Comparison of ENCODE assay signal across 20 cellular contexts in genomic region chr19:3696660-3696995, GRCh38. TPM values are rescaled to one million over a fixed set of nuclear protein-coding genes. Genes with fewer than 3 reads are reported as not detected.
A peak's percentile ranks its signal among the peaks of the same experiment; 100 is the strongest.
DNase-seq lines count a peak whose midpoint lies in the region; ATAC-seq and TF ChIP-seq lines count a peak whose summit lies in the region.
"Had no signal": no experiment of that assay in that cellular context is flagged by ENCODE, and none has a peak within 500 bp of the region (broad histone marks: within the 10 kb centered on the region; RNA-seq: fewer than 3 reads in every experiment).

No MANE protein-coding gene starts in this region.

- no peaks in the 10 kb centered on the region for H3K9me3 Mint-ChIP-seq in CD4-positive, CD25-positive, alpha-beta regulatory T cell
- H3K9me3 Mint-ChIP-seq in central memory CD8-positive, alpha-beta T cell, result no peaks in the 10 kb centered on the region
- H3K9me3 Mint-ChIP-seq in nephron (no peaks in the 10 kb centered on the region), Calu3 (ENCODE audit: low read depth, unreplicated experiment) (no peaks in the 10 kb centered on the region)
- H3K9me3 Mint-ChIP-seq in activated T-helper 17 cell treated with anti-CD3 and anti-CD28 coated beads, Interleukin-2, amount 50 U/mL, for 72 hours, result no peaks in the 10 kb centered on the region

- TF ChIP-seq POLR2A in sigmoid colon (IDR thresholded peaks at IDR 0.05), result no peak

- TF ChIP-seq CTCF in nephron (IDR thresholded peaks at IDR 0.05; ENCODE audit: unreplicated experiment in 3 of 3) (no peak), sigmoid colon (IDR thresholded peaks at IDR 0.05) (no peak), Calu3 (IDR thresholded peaks at IDR 0.05; ENCODE audit: unreplicated experiment) (no peak)

- H3K4me1 ChIP-seq in CD4-positive, CD25-positive, alpha-beta regulatory T cell (ENCODE audit: control insufficient read depth, insufficient read depth, low read length, poor library complexity, severe bottlenecking), result peaks cover 17% of the 10 kb centered on the region
- H3K4me1 ChIP-seq in sigmoid colon, result peaks cover 0 to 63% (median 59%) of the 10 kb centered on the region in 4 donors

- CTCF ChIA-PET in Calu3 (lab: Charles Lee), result no interaction called here

- H3K4me1 Mint-ChIP-seq in CD4-positive, CD25-positive, alpha-beta regulatory T cell, result peaks cover 0 to 51% (median 12%) of the 10 kb centered on the region in 4 donors
- peaks cover 60% of the 10 kb centered on the region for H3K4me1 Mint-ChIP-seq in central memory CD8-positive, alpha-beta T cell
- H3K4me1 Mint-ChIP-seq in nephron, result peaks cover 6% of the 10 kb centered on the region
- H3K4me1 Mint-ChIP-seq in activated T-helper 17 cell treated with anti-CD3 and anti-CD28 coated beads, Interleukin-2, amount 50 U/mL, for 72 hours, result peaks cover 12% of the 10 kb centered on the region
- H3K4me1 Mint-ChIP-seq in Calu3 (ENCODE audit: low read depth, unreplicated experiment), result no peaks in the 10 kb centered on the region

- H3K9me3 ChIP-seq in CD4-positive, CD25-positive, alpha-beta regulatory T cell (ENCODE audit: control insufficient read depth in 2 of 2, low read length in 2 of 2), result no peaks in the 10 kb centered on the region
- H3K9me3 ChIP-seq in sigmoid colon, result no peaks in the 10 kb centered on the region

- H3K4me3 ChIP-seq in CD4-positive, CD25-positive, alpha-beta regulatory T cell (ENCODE audit: low read depth, low read length), result no peak overlapping the region
- H3K4me3 ChIP-seq in sigmoid colon, result no peak overlapping the region

- no peaks in the 10 kb centered on the region for H3K27me3 Mint-ChIP-seq in CD4-positive, CD25-positive, alpha-beta regulatory T cell
- no peaks in the 10 kb centered on the region for H3K27me3 Mint-ChIP-seq in central memory CD8-positive, alpha-beta T cell
- H3K27me3 Mint-ChIP-seq in nephron (ENCODE audit: low read depth) (no peaks in the 10 kb centered on the region), Calu3 (ENCODE audit: unreplicated experiment) (no peaks in the 10 kb centered on the region)
- no peaks in the 10 kb centered on the region for H3K27me3 Mint-ChIP-seq in activated T-helper 17 cell treated with anti-CD3 and anti-CD28 coated beads, Interleukin-2, amount 50 U/mL, for 72 hours

- WGBS in sigmoid colon, 2 donors, result 90 to 93% methylated on average over 10 of the region's 10 CpGs

- no peaks in the 10 kb centered on the region for H3K36me3 ChIP-seq in CD4-positive, CD25-positive, alpha-beta regulatory T cell (ENCODE audit: control insufficient read depth, insufficient read depth, low read length)
- peaks cover 0 to 5% (median 0%) of the 10 kb centered on the region in 4 donors for H3K36me3 ChIP-seq in sigmoid colon

- ATAC-seq in CD4-positive, CD25-positive, alpha-beta regulatory T cell (ENCODE audit: low read depth in 2 of 2), result no peak
- ATAC-seq in central memory CD8-positive, alpha-beta T cell (replicated peaks; ENCODE audit: extremely low read depth, poor library complexity, severe bottlenecking), result no peak
- no peak for ATAC-seq in activated T-helper 17 cell treated with anti-CD3 and anti-CD28 coated beads, Interleukin-2, amount 50 U/mL, for 72 hours (replicated peaks)
- ATAC-seq in GM21825 (IDR thresholded peaks at IDR 0.05; ENCODE audit: unreplicated experiment), result no peak
- ATAC-seq: Right ventricle myocardium inferior had no signal

- H3K27me3 ChIP-seq in CD4-positive, CD25-positive, alpha-beta regulatory T cell (ENCODE audit: control insufficient read depth, insufficient read depth, low read length), result no peaks in the 10 kb centered on the region
- H3K27me3 ChIP-seq in sigmoid colon, result no peaks in the 10 kb centered on the region

- intact Hi-C loops in sigmoid colon (cut with DNase I) (loop anchor here (10.0 kb wide), 1 partner anchor 268 kb away; no protein-coding TSS in a partner anchor), Calu3 (cut with micrococcal nuclease; ENCODE audit: unreplicated experiment) (no loop called here)

- H3K27ac ChIP-seq in CD4-positive, CD25-positive, alpha-beta regulatory T cell (ENCODE audit: insufficient read depth, low read length, poor library complexity, severe bottlenecking), result no peak overlapping the region
- H3K27ac ChIP-seq in sigmoid colon, result peak overlapping the region; percentile 85 to 99 (median 92)
- H3K27ac ChIP-seq: C4-2B had no signal

- DNase-seq in CD4-positive, CD25-positive, alpha-beta regulatory T cell, result no peak
- no peak for DNase-seq in central memory CD8-positive, alpha-beta T cell (ENCODE audit: low spot score in 2 of 2)
- DNase-seq in sigmoid colon (no peak), Calu3 (no peak)
- DNase-seq in stimulated activated CD4-positive, alpha-beta T cell treated with anti-CD3 and anti-CD28 coated beads, Interleukin-2, amount 100 ng/mL, for 24 hours, result no peak
- DNase-seq: AML-193, EL, GF-D8, Kasumi-1, NCI-H1694 treated with DMSO at 0.1 percent for 48 hours, NCI-H2081 treated with DMSO at 0.1 percent for 48 hours, NCI-H446, NCI-H526 had no signal

- TF ChIP-seq EP300 in sigmoid colon (IDR thresholded peaks at IDR 0.05), result no peak

- H3K36me3 Mint-ChIP-seq in CD4-positive, CD25-positive, alpha-beta regulatory T cell, result no peaks in the 10 kb centered on the region
- H3K36me3 Mint-ChIP-seq in central memory CD8-positive, alpha-beta T cell (ENCODE audit: insufficient read depth), result peaks cover 2% of the 10 kb centered on the region
- H3K36me3 Mint-ChIP-seq in nephron (ENCODE audit: low read depth) (peaks cover under 1% of the 10 kb centered on the region), Calu3 (ENCODE audit: insufficient read depth, unreplicated experiment) (peaks cover 23% of the 10 kb centered on the region)
- H3K36me3 Mint-ChIP-seq in activated T-helper 17 cell treated with anti-CD3 and anti-CD28 coated beads, Interleukin-2, amount 50 U/mL, for 72 hours (ENCODE audit: low read depth), result no peaks in the 10 kb centered on the region

- no TSS peak for BruUV-seq in Calu3 (replicated peaks; lab: Mats Ljungman, UMichigan)

- H3K27ac Mint-ChIP-seq in CD4-positive, CD25-positive, alpha-beta regulatory T cell, result peak overlapping the region in 1 of 3 donors; percentile 20
- no peak overlapping the region for H3K27ac Mint-ChIP-seq in central memory CD8-positive, alpha-beta T cell (ENCODE audit: low read depth)
- no peak overlapping the region for H3K27ac Mint-ChIP-seq in nephron
- no peak overlapping the region for H3K27ac Mint-ChIP-seq in activated T-helper 17 cell treated with anti-CD3 and anti-CD28 coated beads, Interleukin-2, amount 50 U/mL, for 72 hours
- no peak overlapping the region for H3K27ac Mint-ChIP-seq in Calu3 (ENCODE audit: unreplicated experiment)

- H3K4me3 Mint-ChIP-seq in CD4-positive, CD25-positive, alpha-beta regulatory T cell, result peak overlapping the region in 3 of 4 donors; percentile 50 to 93 (median 67)
- H3K4me3 Mint-ChIP-seq in central memory CD8-positive, alpha-beta T cell, result peak overlapping the region; percentile 31
- peak overlapping the region in 2 of 3 experiments; percentile 67 to 96 for H3K4me3 Mint-ChIP-seq in nephron
- H3K4me3 Mint-ChIP-seq in activated T-helper 17 cell treated with anti-CD3 and anti-CD28 coated beads, Interleukin-2, amount 50 U/mL, for 72 hours, result no peak overlapping the region
- no peak overlapping the region for H3K4me3 Mint-ChIP-seq in Calu3 (ENCODE audit: low read depth, unreplicated experiment)

RNA-seq across cellular contexts. Expression of gene PIP5K1C, which starts 3.6 kb away (rescaled TPM):
- total RNA-seq in CD4-positive, CD25-positive, alpha-beta regulatory T cell, result 28.1 TPM
- 1 to 10 TPM; 3.8 to 5.7 (median 4.2) TPM for polyA plus RNA-seq in CD4-positive, CD25-positive, alpha-beta regulatory T cell
- total RNA-seq in sigmoid colon, result 10 to 100 TPM; 27.8 to 68.7 (median 44.2) TPM
- polyA plus RNA-seq in sigmoid colon, result 10 to 100 TPM in 2 of 3 donors, 1 to 10 TPM in 1; 7.8 to 21.0 (median 11.6) TPM
- 10 to 100 TPM; 16.1 to 26.2 TPM for total RNA-seq in activated T-helper 17 cell treated with anti-CD3 and anti-CD28 coated beads, Interleukin-2, amount 50 U/mL, for 72 hours
- 23.6 and 26.3 TPM in 2 replicates for total RNA-seq in Calu3 (2022)

RNA-seq across cellular contexts. Expression of gene TJP3, which starts 11.6 kb away (rescaled TPM):
- 20.6 TPM for total RNA-seq in CD4-positive, CD25-positive, alpha-beta regulatory T cell
- polyA plus RNA-seq in CD4-positive, CD25-positive, alpha-beta regulatory T cell, result 10 to 100 TPM; 22.9 to 34.4 (median 29.9) TPM
- total RNA-seq in sigmoid colon (1 to 10 TPM in 1 of 4 donors, under 1 TPM in 2, not detected in 1; 0.33 to 2.8 (median 0.36) TPM), Calu3 (2022) (84.8 and 111 TPM in 2 replicates)
- 100 to 1,000 TPM; 158 to 245 (median 168) TPM for polyA plus RNA-seq in sigmoid colon
- total RNA-seq in activated T-helper 17 cell treated with anti-CD3 and anti-CD28 coated beads, Interleukin-2, amount 50 U/mL, for 72 hours, result 1 to 10 TPM; 1.5 to 8.6 TPM
- total RNA-seq: H4 had no signal
- polyA plus RNA-seq: AG04450 had no signal

Comparison
In these comparisons a context has a peak if more than half of its experiments do, and no peak if none do; other contexts are left out.
1. H3K4me3 Mint-ChIP-seq: peak in CD4-positive, CD25-positive, alpha-beta regulatory T cell (3 of 4), central memory CD8-positive, alpha-beta T cell (single experiment) and nephron (2 of 3); none in activated T-helper 17 cell treated with anti-CD3 and anti-CD28 coated beads, Interleukin-2, amount 50 U/mL, for 72 hours (single experiment) and Calu3 (single experiment).